In genomic region chr12:104724992-104725585, GRCh38 we compare ENCODE assay signal across 20 cellular contexts.
"Had no signal": no experiment of that assay in that cellular context is flagged by ENCODE, and none has a peak within 500 bp of the region (broad histone marks: within the 10 kb centered on the region; RNA-seq: fewer than 3 reads in every experiment).

No MANE protein-coding gene starts in this region.

- H3K36me3 ChIP-seq: heart right ventricle, lower lobe of right lung, transverse colon had no signal

- H3K4me3 Mint-ChIP-seq: activated naive CD8-positive, alpha-beta T cell treated with anti-CD3 and anti-CD28 coated beads, Interleukin-2, amount 10 ng/mL, durations not matched to agents 7 days and 5 days; stimulated activated naive B cell treated with anti-CD40 and anti-IgM and Interleukin-4, amounts not matched to agents 10 μg/mL and 1 μg/mL and 100 μg/mL, for 72 hours had no signal

- DNase-seq: activated CD4-positive, alpha-beta T cell treated with anti-CD3 and anti-CD28 coated beads for 4 hours; activated CD4-positive, CD25-positive, alpha-beta regulatory T cell; activated naive CD4-positive, alpha-beta T cell treated with Interleukin-2 at 50 U/mL for 16 hours; activated naive CD8-positive, alpha-beta T cell treated with anti-CD3 and anti-CD28 coated beads, Interleukin-2, amount 10 ng/mL, durations not matched to agents 7 days and 5 days; activated T-cell treated with anti-CD3 and anti-CD28 coated beads, Interleukin-2, amount 50 U/mL, for 1 hour; amygdala; cortex of kidney; heart right ventricle; lower lobe of right lung; mesendoderm; mucosa of descending colon; small intestine; stimulated activated CD4-positive, alpha-beta T cell treated with anti-CD3 and anti-CD28 coated beads, Interleukin-15, amount 100 ng/mL, for 24 hours; stimulated activated naive B cell treated with anti-CD40 and anti-IgM and Interleukin-4, amounts not matched to agents 10 μg/mL and 1 μg/mL and 100 μg/mL, for 72 hours; T1000; transverse colon had no signal

- H3K9me3 ChIP-seq: heart right ventricle, lower lobe of right lung, mucosa of descending colon, transverse colon had no signal

- H3K4me1 ChIP-seq: parathyroid adenoma had no signal

- H3K27me3 Mint-ChIP-seq: activated naive CD8-positive, alpha-beta T cell treated with anti-CD3 and anti-CD28 coated beads, Interleukin-2, amount 10 ng/mL, durations not matched to agents 7 days and 5 days; stimulated activated naive B cell treated with anti-CD40 and anti-IgM and Interleukin-4, amounts not matched to agents 10 μg/mL and 1 μg/mL and 100 μg/mL, for 72 hours had no signal

- H3K27ac Mint-ChIP-seq: activated naive CD8-positive, alpha-beta T cell treated with anti-CD3 and anti-CD28 coated beads, Interleukin-2, amount 10 ng/mL, durations not matched to agents 7 days and 5 days had no signal

- H3K9me3 Mint-ChIP-seq: activated naive CD8-positive, alpha-beta T cell treated with anti-CD3 and anti-CD28 coated beads, Interleukin-2, amount 10 ng/mL, durations not matched to agents 7 days and 5 days; stimulated activated naive B cell treated with anti-CD40 and anti-IgM and Interleukin-4, amounts not matched to agents 10 μg/mL and 1 μg/mL and 100 μg/mL, for 72 hours had no signal

- H3K9ac ChIP-seq: parathyroid adenoma had no signal

- H3K27ac ChIP-seq: epithelial cell of prostate, heart right ventricle, lower lobe of right lung, parathyroid adenoma, transverse colon had no signal

- H3K79me2 ChIP-seq: parathyroid adenoma had no signal

- ATAC-seq: heart right ventricle; left lobe of liver; lower lobe of right lung; mucosa of descending colon; sciatic nerve; stimulated activated naive B cell treated with anti-CD40 and anti-IgM and Interleukin-4, amounts not matched to agents 10 μg/mL and 1 μg/mL and 100 μg/mL, for 72 hours had no signal

- H3K4me3 ChIP-seq: heart right ventricle, lower lobe of right lung, mucosa of descending colon, transverse colon had no signal

- H3K27me3 ChIP-seq: heart right ventricle, transverse colon had no signal

- H2AFZ ChIP-seq: parathyroid adenoma had no signal
